12 cellular contexts compared by ENCODE assay signal in the genomic region with DNA sequence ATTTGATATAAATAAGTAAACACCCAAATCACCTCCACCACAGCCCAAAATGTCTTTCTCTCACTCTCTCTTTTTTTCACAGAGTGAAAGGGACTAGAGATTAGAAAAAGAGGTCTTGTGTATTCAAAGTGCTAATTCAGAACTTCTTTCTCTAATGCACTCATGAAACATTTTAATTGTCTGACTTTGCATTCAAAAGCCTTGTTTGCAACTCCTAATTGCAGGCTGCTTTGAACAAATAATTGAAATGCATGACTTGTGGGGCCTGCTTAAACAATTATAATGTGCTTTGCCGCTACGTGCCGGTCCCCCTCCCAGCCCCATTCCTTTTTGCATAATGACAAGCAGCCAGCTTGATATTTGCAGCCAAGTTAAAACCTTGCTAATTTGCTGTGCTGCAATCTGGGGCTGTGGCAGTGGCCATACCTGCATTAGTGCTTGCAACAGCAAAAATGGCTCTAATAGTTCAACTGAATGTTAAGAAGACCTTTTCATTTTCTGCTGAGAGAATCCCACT.
DNase-seq lines count a peak whose midpoint lies in the region; ATAC-seq and TF ChIP-seq lines count a peak whose summit lies in the region.
"Had no signal": no experiment of that assay in that cellular context is flagged by ENCODE, and none has a peak within 500 bp of the region (broad histone marks: within the 10 kb centered on the region; RNA-seq: fewer than 3 reads in every experiment).

No MANE protein-coding gene starts in this region.

- H3K9ac ChIP-seq in neural progenitor cell: no peak overlapping the region

- peaks cover 69% of the 10 kb centered on the region for H3F3A ChIP-seq in neural progenitor cell (ENCODE audit: low read depth)

- CTCF ChIA-PET in HEK293 (lab: Yijun Ruan, JAX): interaction anchor here (0.9 kb wide), 1 partner anchor 42 kb away, joined by 5 read pairs; no protein-coding TSS in a partner anchor

- H3K27ac Mint-ChIP-seq in brain (peak overlapping the region in 3 of 5 experiments; percentile 27 to 51 (median 31)), neural progenitor cell (no peak overlapping the region)
- H3K27ac Mint-ChIP-seq: CD8-positive, alpha-beta T cell had no signal

- H3K27me3 ChIP-seq in neural progenitor cell: no peaks in the 10 kb centered on the region

- no peak for ATAC-seq in HG02610 (IDR thresholded peaks at IDR 0.05; ENCODE audit: unreplicated experiment)
- ATAC-seq: CD8-positive, alpha-beta T cell had no signal

- no peak overlapping the region for H3K4me3 ChIP-seq in HEK293 (ENCODE audit: low read depth, low read length)
- H3K4me3 ChIP-seq in neural progenitor cell: peak overlapping the region; percentile 60

- H3K27me3 Mint-ChIP-seq in brain (peaks cover 78% of the 10 kb centered on the region), neural progenitor cell (ENCODE audit: insufficient read depth, low read depth) (no peaks in the 10 kb centered on the region)

- peaks cover 0 to 2% (median 0%) of the 10 kb centered on the region in 5 experiments for H3K9me3 Mint-ChIP-seq in brain
- H3K9me3 Mint-ChIP-seq in neural progenitor cell: no peaks in the 10 kb centered on the region
- H3K9me3 Mint-ChIP-seq: CD8-positive, alpha-beta T cell had no signal

- H3K27ac ChIP-seq in HEK293 (ENCODE audit: extremely low read depth, low read depth, low read length) (no peak overlapping the region), neural progenitor cell (peak overlapping the region; percentile 97)
- H3K27ac ChIP-seq: HL-60 had no signal

- no peak overlapping the region for H2AFZ ChIP-seq in neural progenitor cell (replicated peaks)

- H4K20me1 ChIP-seq in neural progenitor cell (ENCODE audit: low read depth): no peaks in the 10 kb centered on the region

- no peak for TF ChIP-seq CTCF in HEK293 (tag by site-specific recombination; IDR thresholded peaks at IDR 0.05)
- no peak for TF ChIP-seq CTCF in brain (conservative IDR thresholded peaks at IDR 0.05)
- no peak for TF ChIP-seq CTCF in neural progenitor cell (IDR thresholded peaks at IDR 0.05)

- no peaks in the 10 kb centered on the region for H3K9me3 ChIP-seq in HEK293 (ENCODE audit: control insufficient read depth, insufficient read depth, low read depth, low read length)
- H3K9me3 ChIP-seq in neural progenitor cell (ENCODE audit: low read depth): no peaks in the 10 kb centered on the region

- POLR2A ChIA-PET in HEK293 (lab: Yijun Ruan, JAX): no interaction called here

- peaks cover 24% of the 10 kb centered on the region for H3K79me2 ChIP-seq in neural progenitor cell (ENCODE audit: low read depth)

- H3K4me1 ChIP-seq in HEK293 (ENCODE audit: control insufficient read depth, insufficient read depth, low read length) (0 out of 2 replicates have a peak, but pooled peaks cover 5% of the 10 kb centered on the region), neural progenitor cell (peaks cover 70% of the 10 kb centered on the region)

- peak overlapping the region; percentile 84 for H3K4me2 ChIP-seq in neural progenitor cell

- H3K4me3 Mint-ChIP-seq in brain: peak overlapping the region; percentile 9 to 48 (median 44)
- H3K4me3 Mint-ChIP-seq in neural progenitor cell: peak overlapping the region; percentile 45
- H3K4me3 Mint-ChIP-seq: CD8-positive, alpha-beta T cell had no signal

- H3K36me3 Mint-ChIP-seq in brain (no peaks in the 10 kb centered on the region), neural progenitor cell (no peaks in the 10 kb centered on the region)
- H3K36me3 Mint-ChIP-seq: CD8-positive, alpha-beta T cell had no signal

- DNase-seq in NCI-H1105 treated with DMSO at 0.1 percent for 48 hours (lab: John Stamatoyannopoulos, UW) (peak; percentile 84), neural progenitor cell (ENCODE audit: low spot score) (peak; percentile 79), NCI-H2196 treated with DMSO at 0.1 percent for 48 hours (lab: John Stamatoyannopoulos, UW; ENCODE audit: unreplicated experiment) (no peak), 8988T (no peak)
- DNase-seq: CD8-positive, alpha-beta T cell; OCI-M1; RPMI8226; T-helper 2 cell had no signal

- H3K4me1 Mint-ChIP-seq in brain (peaks cover 58% of the 10 kb centered on the region), neural progenitor cell (peaks cover 54% of the 10 kb centered on the region)

- H3K36me3 ChIP-seq in HEK293 (ENCODE audit: control insufficient read depth in 2 of 2, insufficient read depth in 1 of 2, low read length in 2 of 2): no peaks in the 10 kb centered on the region
- H3K36me3 ChIP-seq in neural progenitor cell: no peaks in the 10 kb centered on the region

TF ChIP-seq in HEK293, 187 proteins besides CTCF, POLR2A, EP300 and RAD21:
- TF ChIP-seq ZNF600 (tag by site-specific recombination; IDR thresholded peaks at IDR 0.05): no peak
- TF ChIP-seq, protein P1, sequence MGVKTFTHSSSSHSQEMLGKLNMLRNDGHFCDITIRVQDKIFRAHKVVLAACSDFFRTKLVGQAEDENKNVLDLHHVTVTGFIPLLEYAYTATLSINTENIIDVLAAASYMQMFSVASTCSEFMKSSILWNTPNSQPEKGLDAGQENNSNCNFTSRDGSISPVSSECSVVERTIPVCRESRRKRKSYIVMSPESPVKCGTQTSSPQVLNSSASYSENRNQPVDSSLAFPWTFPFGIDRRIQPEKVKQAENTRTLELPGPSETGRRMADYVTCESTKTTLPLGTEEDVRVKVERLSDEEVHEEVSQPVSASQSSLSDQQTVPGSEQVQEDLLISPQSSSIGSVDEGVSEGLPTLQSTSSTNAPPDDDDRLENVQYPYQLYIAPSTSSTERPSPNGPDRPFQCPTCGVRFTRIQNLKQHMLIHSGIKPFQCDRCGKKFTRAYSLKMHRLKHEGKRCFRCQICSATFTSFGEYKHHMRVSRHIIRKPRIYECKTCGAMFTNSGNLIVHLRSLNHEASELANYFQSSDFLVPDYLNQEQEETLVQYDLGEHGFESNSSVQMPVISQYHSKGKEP (tag by site-specific recombination; IDR thresholded peaks at IDR 0.05): peak; percentile 25; the same call in 1 of the 2 replicates

Comparison
In these comparisons a context has a peak if more than half of its experiments do, and no peak if none do; other contexts are left out.
1. DNase-seq: peak in NCI-H1105 treated with DMSO at 0.1 percent for 48 hours (single experiment) and neural progenitor cell (single experiment); none in NCI-H2196 treated with DMSO at 0.1 percent for 48 hours (single experiment) and 8988T (single experiment).